Comparison of ENCODE assay signal across 8 cellular contexts in genomic region chr22:47337161-47337621, GRCh38.
DNase-seq lines count a peak whose midpoint lies in the region; ATAC-seq and TF ChIP-seq lines count a peak whose summit lies in the region.

No MANE protein-coding gene starts in this region.

- H3K27ac Mint-ChIP-seq in WTC11, result no peak overlapping the region

- peaks cover 56% of the 10 kb centered on the region for H3K9me3 Mint-ChIP-seq in WTC11

- intact Hi-C loops in left ventricle myocardium superior (cut with micrococcal nuclease) (no loop called here), cardiac septum (cut with DNase I) (no loop called here)

- no peaks in the 10 kb centered on the region; the same call in 1 of the 2 replicates for H3K4me1 Mint-ChIP-seq in WTC11

- POLR2A ChIA-PET in WTC11 (lab: Charles Lee), result no interaction called here

- H3K27me3 Mint-ChIP-seq in WTC11 (ENCODE audit: low read depth), result peaks cover 2% of the 10 kb centered on the region; the same call in 1 of the 2 replicates

- peaks cover 19% of the 10 kb centered on the region for H3K36me3 Mint-ChIP-seq in WTC11

- DNase-seq in left ventricle myocardium superior (no peak), cardiac septum (ENCODE audit: low spot score) (no peak), globus pallidus (ENCODE audit: low spot score) (peak; percentile 18), SKM-1 treated with dmso at 0.1 percent for 144 hours (lab: John Stamatoyannopoulos, UW; ENCODE audit: unreplicated experiment) (no peak), WTC11 (ENCODE audit: low spot score) (no peak)
- DNase-seq in stimulated activated CD4-positive, alpha-beta T cell treated with anti-CD3 and anti-CD28 coated beads, Interleukin-15, amount 100 ng/mL, for 24 hours, result no peak

- CTCF ChIA-PET in WTC11 (lab: Charles Lee), result no interaction called here

- H3K4me3 Mint-ChIP-seq in WTC11, result no peak overlapping the region

- ATAC-seq in left ventricle myocardium superior, result peak; percentile 36
- peak; percentile 89 for ATAC-seq in SK-N-SH treated with all-trans-retinoic acid at 6 μM for 48 hours
- ATAC-seq in HG03196 (IDR thresholded peaks at IDR 0.05; ENCODE audit: unreplicated experiment), result no peak
- ATAC-seq in WTC11, result no peak

- no peak for TF ChIP-seq CTCF in WTC11 (IDR thresholded peaks at IDR 0.05)

TF ChIP-seq in SK-N-SH treated with all-trans-retinoic acid at 6 μM for 48 hours, 23 proteins besides CTCF, POLR2A, EP300 and RAD21 (continues in another document):
- TF ChIP-seq BACH2 (CRISPR knock-in tag; IDR thresholded peaks at IDR 0.05; ENCODE audit: borderline replicate concordance) (no peak), GLIS3 (CRISPR knock-in tag; IDR thresholded peaks at IDR 0.05) (no peak), CSRNP3 (CRISPR knock-in tag; IDR thresholded peaks at IDR 0.05) (no peak), ESRRG (CRISPR knock-in tag; IDR thresholded peaks at IDR 0.05) (no peak), ZC3H10 (CRISPR knock-in tag; IDR thresholded peaks at IDR 0.05) (no peak), SNAI2 (CRISPR knock-in tag; IDR thresholded peaks at IDR 0.05) (no peak), ZNF70 (CRISPR knock-in tag; IDR thresholded peaks at IDR 0.05) (no peak), CREB5 (CRISPR knock-in tag; IDR thresholded peaks at IDR 0.05; ENCODE audit: low read depth) (no peak), OSR1 (CRISPR knock-in tag; IDR thresholded peaks at IDR 0.05) (no peak), POU6F1 (CRISPR knock-in tag; IDR thresholded peaks at IDR 0.05; ENCODE audit: borderline replicate concordance, low read depth) (no peak), ARNTL (CRISPR knock-in tag; IDR thresholded peaks at IDR 0.05; ENCODE audit: borderline replicate concordance, low read depth) (no peak)

TF ChIP-seq in WTC11, 78 proteins besides CTCF, POLR2A, EP300 and RAD21:
- no peak for TF ChIP-seq HMGXB4 (CRISPR knock-in tag; IDR thresholded peaks at IDR 0.05)
- TF ChIP-seq ZNF396 (CRISPR knock-in tag; IDR thresholded peaks at IDR 0.05; ENCODE audit: borderline replicate concordance), result no peak
- no peak for TF ChIP-seq KAT7 (CRISPR knock-in tag; IDR thresholded peaks at IDR 0.05; ENCODE audit: borderline replicate concordance)
- no peak for TF ChIP-seq EMX1 (CRISPR knock-in tag; IDR thresholded peaks at IDR 0.05)
- no peak for TF ChIP-seq ZNF219 (CRISPR knock-in tag; IDR thresholded peaks at IDR 0.05; ENCODE audit: borderline replicate concordance)

Comparison
In these comparisons a context has a peak if more than half of its experiments do, and no peak if none do; other contexts are left out.
1. ATAC-seq: peak in left ventricle myocardium superior (single experiment) and SK-N-SH treated with all-trans-retinoic acid at 6 μM for 48 hours (single experiment); none in HG03196 (single experiment) and WTC11 (single experiment).